Comparison of ENCODE assay signal across 8 cellular contexts in genomic region chr13:52454459-52454824, GRCh38. TPM values are rescaled to one million over a fixed set of nuclear protein-coding genes. Genes with fewer than 3 reads are reported as not detected.
DNase-seq lines count a peak whose midpoint lies in the region; ATAC-seq and TF ChIP-seq lines count a peak whose summit lies in the region.

No MANE protein-coding gene starts in this region.

- peaks cover 30% of the 10 kb centered on the region for H3K36me3 Mint-ChIP-seq in activated T-helper 2 cell treated with anti-CD3 and anti-CD28 coated beads, Interferon-gamma antibody, Interleukin-2, Interleukin-4, amounts not matched to agents 10 μg/mL and 5 μg/mL and 100 μg/mL, durations not matched to agents 14 hours and 24 hours and 36 hours (ENCODE audit: low read depth)

- no peak for TF ChIP-seq POLR2A in spleen (IDR thresholded peaks at IDR 0.05)

- WGBS in spleen, 5 donors = 2 to 6% (median 3%) methylated on average over 8 of the region's 8 CpGs

- H3K4me1 Mint-ChIP-seq in activated T-helper 2 cell treated with anti-CD3 and anti-CD28 coated beads, Interferon-gamma antibody, Interleukin-2, Interleukin-4, amounts not matched to agents 10 μg/mL and 5 μg/mL and 100 μg/mL, durations not matched to agents 14 hours and 24 hours and 36 hours (ENCODE audit: low read depth) = peaks cover 39% of the 10 kb centered on the region

- H3K36me3 ChIP-seq in spleen = peaks cover 0 to 28% (median 5%) of the 10 kb centered on the region in 6 donors

- ATAC-seq in HG02759 (IDR thresholded peaks at IDR 0.05; ENCODE audit: unreplicated experiment) = peak; percentile 26

- no peaks in the 10 kb centered on the region for H3K27me3 Mint-ChIP-seq in activated T-helper 2 cell treated with anti-CD3 and anti-CD28 coated beads, Interferon-gamma antibody, Interleukin-2, Interleukin-4, amounts not matched to agents 10 μg/mL and 5 μg/mL and 100 μg/mL, durations not matched to agents 14 hours and 24 hours and 36 hours (ENCODE audit: low read depth)

- in situ Hi-C loops in GM13976 (cut with MboI; ENCODE audit: low sequenced_read_pairs, unreplicated experiment) = no loop called here

- intact Hi-C loops in activated T-helper 2 cell treated with anti-CD3 and anti-CD28 coated beads, Interferon-gamma antibody, Interleukin-2, Interleukin-4, amounts not matched to agents 10 μg/mL and 5 μg/mL and 100 μg/mL, durations not matched to agents 14 hours and 24 hours and 36 hours (cut with micrococcal nuclease) = loop anchor here (2.0 to 10.0 kb wide), 5 partner anchors 107 to 650 kb away; partner anchors contain the start of genes DHRS12 and SUGT1
- intact Hi-C loops in spleen (cut with DNase I; ENCODE audit: low total_unique reads) = loop anchor here (10.0 kb wide), 3 partner anchors 110 to 440 kb away; partner anchors contain the start of genes ALG11 and ATP7B

- H3K4me3 ChIP-seq in AG09309 (ENCODE audit: control insufficient read depth, low read depth, low read length) (peak overlapping the region; percentile 71), iPS-11a (ENCODE audit: low read depth, low read length) (peak overlapping the region; percentile 81), spleen (peak overlapping the region; percentile 67 to 91 (median 70))

- H3K9me3 ChIP-seq in spleen = no peaks in the 10 kb centered on the region

- H3K4me3 Mint-ChIP-seq in activated T-helper 2 cell treated with anti-CD3 and anti-CD28 coated beads, Interferon-gamma antibody, Interleukin-2, Interleukin-4, amounts not matched to agents 10 μg/mL and 5 μg/mL and 100 μg/mL, durations not matched to agents 14 hours and 24 hours and 36 hours (ENCODE audit: low read depth) = peak overlapping the region; percentile 94

- peak overlapping the region; percentile 87 to 99 (median 95) for H3K27ac ChIP-seq in spleen

- H3K4me1 ChIP-seq in spleen = peaks cover 6 to 70% (median 39%) of the 10 kb centered on the region in 6 donors

- no peaks in the 10 kb centered on the region for H3K27me3 ChIP-seq in spleen (replicated peaks in 1 of 7)

- TF ChIP-seq CTCF in AG09309 (IDR thresholded peaks at IDR 0.05; ENCODE audit: control insufficient read depth, insufficient read depth, low read depth, low read length, missing control alignments) (no peak), GM13976 (IDR thresholded peaks at IDR 0.05; ENCODE audit: borderline replicate concordance, control extremely low read depth, extremely low read depth, insufficient read depth, missing control alignments) (no peak), spleen (IDR thresholded peaks at IDR 0.05 in 8 of 11, conservative IDR thresholded peaks at IDR 0.05 in 3 of 11) (no peak)

- no peaks in the 10 kb centered on the region for H3K9me3 Mint-ChIP-seq in activated T-helper 2 cell treated with anti-CD3 and anti-CD28 coated beads, Interferon-gamma antibody, Interleukin-2, Interleukin-4, amounts not matched to agents 10 μg/mL and 5 μg/mL and 100 μg/mL, durations not matched to agents 14 hours and 24 hours and 36 hours

- H3K27ac Mint-ChIP-seq in activated T-helper 2 cell treated with anti-CD3 and anti-CD28 coated beads, Interferon-gamma antibody, Interleukin-2, Interleukin-4, amounts not matched to agents 10 μg/mL and 5 μg/mL and 100 μg/mL, durations not matched to agents 14 hours and 24 hours and 36 hours = peak overlapping the region; percentile 99

- DNase-seq in AG09309 (ENCODE audit: low read depth) = no peak
- peak; percentile 53 for DNase-seq in GM13976 (ENCODE audit: low spot score)
- DNase-seq in NCI-H187 (lab: John Stamatoyannopoulos, UW) = peak; percentile 72
- peak; percentile 14 for DNase-seq in activated T-helper 2 cell treated with anti-CD3 and anti-CD28 coated beads, Interferon-gamma antibody, Interleukin-2, Interleukin-4, amounts not matched to agents 10 μg/mL and 5 μg/mL and 100 μg/mL, durations not matched to agents 14 hours and 24 hours and 36 hours (ENCODE audit: low spot score)
- peak; percentile 79 for DNase-seq in spleen
- no peak for DNase-seq in AG08395 (ENCODE audit: low spot score)

RNA-seq across cellular contexts. Expression of gene CKAP2, which starts 0.8 kb away (rescaled TPM):
- total RNA-seq in activated T-helper 2 cell treated with anti-CD3 and anti-CD28 coated beads, Interferon-gamma antibody, Interleukin-2, Interleukin-4, amounts not matched to agents 10 μg/mL and 5 μg/mL and 100 μg/mL, durations not matched to agents 14 hours and 24 hours and 36 hours = 44.3 and 46.9 TPM in 2 replicates
- total RNA-seq in spleen = 10 to 100 TPM; 13.9 to 24.7 (median 21.9) TPM
- 10 to 100 TPM in 1 of 3 donors, 1 to 10 TPM in 2; 4.7 to 10.4 (median 6.1) TPM for polyA plus RNA-seq in spleen

RNA-seq across cellular contexts. Expression of gene VPS36, which starts 4.0 kb away (rescaled TPM):
- 52.3 and 53.5 TPM in 2 replicates for total RNA-seq in activated T-helper 2 cell treated with anti-CD3 and anti-CD28 coated beads, Interferon-gamma antibody, Interleukin-2, Interleukin-4, amounts not matched to agents 10 μg/mL and 5 μg/mL and 100 μg/mL, durations not matched to agents 14 hours and 24 hours and 36 hours
- total RNA-seq in spleen = 10 to 100 TPM; 42.5 to 98.9 (median 64.0) TPM
- 10 to 100 TPM; 18.3 to 24.5 (median 19.2) TPM for polyA plus RNA-seq in spleen

RNA-seq across cellular contexts. Expression of gene THSD1, which starts 48.5 kb away (rescaled TPM):
- total RNA-seq in activated T-helper 2 cell treated with anti-CD3 and anti-CD28 coated beads, Interferon-gamma antibody, Interleukin-2, Interleukin-4, amounts not matched to agents 10 μg/mL and 5 μg/mL and 100 μg/mL, durations not matched to agents 14 hours and 24 hours and 36 hours = 0.34 and 0.39 TPM in 2 replicates
- total RNA-seq in spleen = 10 to 100 TPM in 5 of 7 donors, 1 to 10 TPM in 2; 7.5 to 13.1 (median 10.8) TPM
- 1 to 10 TPM; 1.6 to 4.0 (median 2.3) TPM for polyA plus RNA-seq in spleen

Comparison
In these comparisons a context has a peak if more than half of its experiments do, and no peak if none do; other contexts are left out.
1. DNase-seq: peak in GM13976 (single experiment), NCI-H187 (2 of 2), activated T-helper 2 cell treated with anti-CD3 and anti-CD28 coated beads, Interferon-gamma antibody, Interleukin-2, Interleukin-4, amounts not matched to agents 10 μg/mL and 5 μg/mL and 100 μg/mL, durations not matched to agents 14 hours and 24 hours and 36 hours (single experiment) and spleen (single experiment); none in AG09309 (single experiment) and AG08395 (single experiment).
2. Peak in every context shown above with its lines, with median percentiles within 50 percentile points of each other: H3K4me3 ChIP-seq.